ENCODE assay signal across 15 cellular contexts in the genomic region with DNA sequence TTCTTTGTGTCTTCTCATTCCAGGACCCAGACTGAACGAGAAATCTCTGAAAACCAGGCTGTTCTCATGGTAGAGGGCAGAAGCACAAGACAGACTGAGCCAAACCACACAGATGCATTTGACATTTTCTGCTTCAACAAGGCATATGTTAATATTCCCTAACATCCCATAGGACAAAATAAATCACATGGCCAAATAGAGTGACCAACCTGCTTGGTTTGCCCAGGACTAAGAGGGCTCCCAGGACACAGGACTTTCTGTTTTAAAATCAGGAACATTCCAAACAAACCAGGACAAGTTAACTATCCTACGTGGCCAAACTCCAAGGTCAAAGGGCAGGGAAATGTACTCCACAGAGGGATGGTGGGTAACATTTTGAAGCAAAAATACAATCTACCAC. TPM values are rescaled to one million over a fixed set of nuclear protein-coding genes. Genes with fewer than 3 reads are reported as not detected.
"Had no signal": no experiment of that assay in that cellular context is flagged by ENCODE, and none has a peak within 500 bp of the region (broad histone marks: within the 10 kb centered on the region; RNA-seq: fewer than 3 reads in every experiment).

No MANE protein-coding gene starts in this region.

- H3K27ac ChIP-seq: epithelial cell of prostate, esophagus muscularis mucosa, sigmoid colon, skin epidermis had no signal

- H3K4me1 Mint-ChIP-seq: nephron had no signal

- H3K4me3 Mint-ChIP-seq: nephron had no signal

- ATAC-seq: left cardiac atrium, left ventricle myocardium superior had no signal

- H3K27ac Mint-ChIP-seq: naive B cell, nephron had no signal

- DNase-seq: effector memory CD4-positive, alpha-beta T cell; foreskin fibroblast; kidney; left cardiac atrium; left ventricle myocardium superior; mesendoderm; naive B cell; sigmoid colon; stimulated activated CD4-positive, alpha-beta T cell treated with anti-CD3 and anti-CD28 coated beads, Interleukin-12 subunit alpha, Interleukin-12 subunit beta, amount 100 ng/mL, for 4 hours; stimulated activated naive CD4-positive, alpha-beta T cell treated with Interleukin-2 at 50 U/mL for 16 hours; trophoblast cell had no signal

- H3K9me3 Mint-ChIP-seq: naive B cell, nephron had no signal

RNA-seq across cellular contexts. Expression of gene S100G, which starts 50.8 kb away (rescaled TPM):
- polyA plus RNA-seq: sigmoid colon had no signal
